Comparison of ENCODE assay signal across 1 cellular context in genomic region chr5:58246521-58246944, GRCh38.
TF ChIP-seq lines count a peak whose summit lies in the region.

No MANE protein-coding gene starts in this region.

TF ChIP-seq in endothelial cell of umbilical vein, 7 proteins besides CTCF, POLR2A, EP300 and RAD21 (continued from another document):
- TF ChIP-seq EZH2 (IDR thresholded peaks at IDR 0.05; ENCODE audit: borderline replicate concordance, low read depth, low read length, severe bottlenecking) (no peak), JUN (IDR thresholded peaks at IDR 0.05; ENCODE audit: borderline replicate concordance, insufficient read depth, insufficient read length, low read depth) (peak; percentile 29), GATA2 (IDR thresholded peaks at IDR 0.05; ENCODE audit: insufficient read depth, insufficient read length, low read depth, low read length) (peak; percentile 43)
